ENCODE assay signal across 16 cellular contexts in the genomic region with DNA sequence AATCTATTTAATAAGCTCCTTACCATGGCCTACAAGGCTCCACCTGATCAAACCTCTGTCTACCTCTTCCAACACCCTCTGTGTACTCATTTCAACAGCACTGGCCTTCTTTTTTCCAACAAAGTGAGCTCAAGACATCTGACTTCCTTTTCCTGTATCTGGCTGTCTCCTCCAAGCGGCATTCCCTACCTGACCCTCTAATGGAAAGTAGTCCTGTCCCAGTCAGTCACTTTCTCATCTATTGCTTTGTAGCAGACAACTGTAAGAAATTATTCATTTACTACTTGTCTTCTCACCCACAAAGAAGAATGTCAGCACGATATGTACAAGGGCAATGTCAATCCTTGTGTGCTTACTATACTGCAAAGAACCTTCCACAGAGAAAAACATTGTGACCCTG.
"Had no signal": no experiment of that assay in that cellular context is flagged by ENCODE, and none has a peak within 500 bp of the region (broad histone marks: within the 10 kb centered on the region; RNA-seq: fewer than 3 reads in every experiment).

No MANE protein-coding gene starts in this region.

- H3K4me3 Mint-ChIP-seq: activated CD4-positive, alpha-beta T cell treated with anti-CD3 and anti-CD28 coated beads, Interleukin-2, amount 10 ng/mL, durations not matched to agents 7 days and 5 days; activated naive CD8-positive, alpha-beta T cell treated with anti-CD3 and anti-CD28 coated beads, Interleukin-2, amount 10 ng/mL, durations not matched to agents 7 days and 5 days; stimulated activated naive CD8-positive, alpha-beta T cell treated with anti-CD3 and anti-CD28 coated beads, Interleukin-15, Interleukin-2, amounts not matched to agents 100 ng/mL and 50 ng/mL, for 24 hours; type B pancreatic cell had no signal

- H3K36me3 Mint-ChIP-seq: type B pancreatic cell had no signal

- H3K36me3 ChIP-seq: breast epithelium, spleen, suprapubic skin had no signal

- H3K27ac ChIP-seq: breast epithelium, spleen, suprapubic skin had no signal

- H3K9me3 Mint-ChIP-seq: activated CD4-positive, alpha-beta T cell treated with anti-CD3 and anti-CD28 coated beads, Interleukin-2, amount 10 ng/mL, durations not matched to agents 7 days and 5 days; activated naive CD8-positive, alpha-beta T cell treated with anti-CD3 and anti-CD28 coated beads, Interleukin-2, amount 10 ng/mL, durations not matched to agents 7 days and 5 days; naive thymus-derived CD4-positive, alpha-beta T cell; stimulated activated naive CD8-positive, alpha-beta T cell treated with anti-CD3 and anti-CD28 coated beads, Interleukin-15, Interleukin-2, amounts not matched to agents 100 ng/mL and 50 ng/mL, for 24 hours; type B pancreatic cell had no signal

- H3K4me3 ChIP-seq: breast epithelium, dorsolateral prefrontal cortex, lung, mucosa of descending colon, spleen, suprapubic skin had no signal

- ATAC-seq: esophagus mucosa; mucosa of descending colon; naive thymus-derived CD4-positive, alpha-beta T cell; sciatic nerve had no signal

- H3K27me3 Mint-ChIP-seq: activated CD4-positive, alpha-beta T cell treated with anti-CD3 and anti-CD28 coated beads, Interleukin-2, amount 10 ng/mL, durations not matched to agents 7 days and 5 days; activated naive CD8-positive, alpha-beta T cell treated with anti-CD3 and anti-CD28 coated beads, Interleukin-2, amount 10 ng/mL, durations not matched to agents 7 days and 5 days; naive thymus-derived CD4-positive, alpha-beta T cell; stimulated activated naive CD8-positive, alpha-beta T cell treated with anti-CD3 and anti-CD28 coated beads, Interleukin-15, Interleukin-2, amounts not matched to agents 100 ng/mL and 50 ng/mL, for 24 hours; type B pancreatic cell had no signal

- H3K27ac Mint-ChIP-seq: activated CD4-positive, alpha-beta T cell treated with anti-CD3 and anti-CD28 coated beads, Interleukin-2, amount 10 ng/mL, durations not matched to agents 7 days and 5 days; activated naive CD8-positive, alpha-beta T cell treated with anti-CD3 and anti-CD28 coated beads, Interleukin-2, amount 10 ng/mL, durations not matched to agents 7 days and 5 days; stimulated activated naive CD8-positive, alpha-beta T cell treated with anti-CD3 and anti-CD28 coated beads, Interleukin-15, Interleukin-2, amounts not matched to agents 100 ng/mL and 50 ng/mL, for 24 hours; type B pancreatic cell had no signal

- H3K27me3 ChIP-seq: breast epithelium, dorsolateral prefrontal cortex, spleen, suprapubic skin had no signal

- DNase-seq: activated CD4-positive, alpha-beta T cell treated with anti-CD3 and anti-CD28 coated beads, Interleukin-2, amount 10 ng/mL, durations not matched to agents 7 days and 5 days; activated naive CD4-positive, alpha-beta T cell; activated naive CD8-positive, alpha-beta T cell treated with anti-CD3 and anti-CD28 coated beads, Interleukin-2, amount 10 ng/mL, durations not matched to agents 7 days and 5 days; activated T-cell treated with anti-CD3 and anti-CD28 coated beads for 4 hours; anterior cingulate cortex; dorsolateral prefrontal cortex; mucosa of descending colon; naive thymus-derived CD4-positive, alpha-beta T cell; spleen had no signal

- H3K9me3 ChIP-seq: breast epithelium, mucosa of descending colon, spleen, suprapubic skin had no signal
